ENCODE assay signal across 1 cellular context in genomic region chr17:38460082-38460715, GRCh38.
TF ChIP-seq lines count a peak whose summit lies in the region.

No MANE protein-coding gene starts in this region.

TF ChIP-seq in H1, 55 proteins besides CTCF, POLR2A, EP300 and RAD21:
- TF ChIP-seq CTBP2 (IDR thresholded peaks at IDR 0.05; ENCODE audit: borderline replicate concordance, insufficient read depth, insufficient read length, low read length) (no peak), JUN (IDR thresholded peaks at IDR 0.05; ENCODE audit: low read depth, low read length) (no peak), SIRT6 (IDR thresholded peaks at IDR 0.05; ENCODE audit: low read length) (no peak), CHD2 (IDR thresholded peaks at IDR 0.05; ENCODE audit: low read length) (no peak), SUZ12 (IDR thresholded peaks at IDR 0.05; ENCODE audit: low read length) (no peak), SP1 (IDR thresholded peaks at IDR 0.05; ENCODE audit: low read depth, low read length) (no peak), TAF1 (IDR thresholded peaks at IDR 0.05; ENCODE audit: low read depth, low read length) (no peak), ZNF274 (IDR thresholded peaks at IDR 0.05; ENCODE audit: borderline replicate concordance, extremely low read depth, low read length) (no peak), KDM5A (IDR thresholded peaks at IDR 0.05; ENCODE audit: low read length) (no peak)
